In genomic region chr2:176419591-176420071, GRCh38 we compare ENCODE assay signal across 1 cellular context.
TF ChIP-seq lines count a peak whose summit lies in the region.

No MANE protein-coding gene starts in this region.

TF ChIP-seq in IMR-90, 13 proteins besides CTCF, POLR2A, EP300 and RAD21 (continued from another document):
- TF ChIP-seq MXI1 (IDR thresholded peaks at IDR 0.05; ENCODE audit: borderline replicate concordance, low read depth, low read length), result no peak
